13 cellular contexts compared by ENCODE assay signal in the genomic region with DNA sequence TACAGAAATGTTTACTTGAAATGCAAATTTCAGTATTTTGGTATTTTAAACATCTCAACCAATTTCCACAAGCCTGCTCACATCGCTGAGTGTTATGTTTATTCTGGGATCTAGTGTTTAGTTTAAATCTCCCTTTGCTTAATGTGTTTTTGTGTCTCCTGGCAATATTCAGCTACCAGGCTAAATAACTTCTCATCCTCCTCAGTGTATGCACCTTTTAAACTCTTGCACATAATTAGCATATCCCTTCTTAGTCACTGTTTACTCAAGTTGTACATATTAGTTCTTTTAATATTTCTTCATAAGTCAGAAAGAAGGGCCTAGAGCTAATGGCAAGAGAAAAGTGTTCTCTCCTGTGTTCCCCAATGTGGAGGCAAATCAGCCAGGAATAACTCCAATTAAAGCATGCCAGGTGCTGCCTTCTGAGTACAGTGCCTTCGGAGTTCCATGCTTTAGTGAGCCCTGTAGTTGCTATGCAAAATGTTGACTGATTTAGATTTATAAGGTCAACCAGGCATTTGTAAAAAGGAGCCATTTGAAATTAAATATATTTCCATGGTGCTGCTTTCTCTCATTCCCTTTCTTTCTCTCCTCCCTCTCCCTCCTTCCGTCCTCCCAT.
"Had no signal": no experiment of that assay in that cellular context is flagged by ENCODE, and none has a peak within 500 bp of the region (broad histone marks: within the 10 kb centered on the region; RNA-seq: fewer than 3 reads in every experiment).

No MANE protein-coding gene starts in this region.

- DNase-seq: activated CD4-positive, alpha-beta T cell treated with anti-CD3 and anti-CD28 coated beads for 48 hours; activated CD8-positive, alpha-beta T cell treated with anti-CD3 and anti-CD28 coated beads, Interleukin-2, amount 10 ng/mL, durations not matched to agents 7 days and 5 days; activated naive CD4-positive, alpha-beta T cell treated with anti-CD3 and anti-CD28 coated beads for 36 hours; body of pancreas; esophagus squamous epithelium; nephron progenitor cell; stimulated activated CD4-positive, alpha-beta T cell treated with anti-CD3 and anti-CD28 coated beads, Interleukin-2, amount 100 ng/mL, for 48 hours; stimulated activated CD8-positive, alpha-beta memory T cell treated with anti-CD3 and anti-CD28 coated beads, Interleukin-4, amount 100 ng/mL, for 48 hours; stimulated activated naive CD8-positive, alpha-beta T cell treated with anti-CD3 and anti-CD28 coated beads, Interleukin-15, amount 100 ng/mL, for 72 hours; T-helper 1 cell had no signal

- H3K4me1 ChIP-seq: body of pancreas, esophagus squamous epithelium had no signal

- H3K27me3 ChIP-seq: body of pancreas, dorsolateral prefrontal cortex had no signal

- H3K9me3 ChIP-seq: body of pancreas, esophagus squamous epithelium, thoracic aorta had no signal

- H3K27ac Mint-ChIP-seq: activated CD8-positive, alpha-beta T cell treated with anti-CD3 and anti-CD28 coated beads, Interleukin-2, amount 10 ng/mL, durations not matched to agents 7 days and 5 days; activated naive CD4-positive, alpha-beta T cell treated with anti-CD3 and anti-CD28 coated beads for 36 hours; nephron progenitor cell had no signal

- H3K36me3 ChIP-seq: esophagus squamous epithelium, thoracic aorta had no signal

- H3K27ac ChIP-seq: body of pancreas, dorsolateral prefrontal cortex, esophagus squamous epithelium, thoracic aorta had no signal

- H3K4me3 Mint-ChIP-seq: activated CD8-positive, alpha-beta T cell treated with anti-CD3 and anti-CD28 coated beads, Interleukin-2, amount 10 ng/mL, durations not matched to agents 7 days and 5 days; activated naive CD4-positive, alpha-beta T cell treated with anti-CD3 and anti-CD28 coated beads for 36 hours; nephron progenitor cell; stimulated activated naive CD8-positive, alpha-beta T cell treated with anti-CD3 and anti-CD28 coated beads, Interleukin-15, amount 100 ng/mL, for 72 hours had no signal

- ATAC-seq: activated CD8-positive, alpha-beta T cell treated with anti-CD3 and anti-CD28 coated beads, Interleukin-2, amount 10 ng/mL, durations not matched to agents 7 days and 5 days; body of pancreas; stimulated activated naive CD8-positive, alpha-beta T cell treated with anti-CD3 and anti-CD28 coated beads, Interleukin-15, amount 100 ng/mL, for 72 hours had no signal

- H3K4me3 ChIP-seq: body of pancreas, dorsolateral prefrontal cortex, esophagus squamous epithelium, thoracic aorta had no signal

- H3K4me1 Mint-ChIP-seq: stimulated activated naive CD8-positive, alpha-beta T cell treated with anti-CD3 and anti-CD28 coated beads, Interleukin-15, amount 100 ng/mL, for 72 hours had no signal

- FAIRE-seq: frontal cortex had no signal

- H3K9me3 Mint-ChIP-seq: activated naive CD4-positive, alpha-beta T cell treated with anti-CD3 and anti-CD28 coated beads for 36 hours; nephron progenitor cell; stimulated activated naive CD8-positive, alpha-beta T cell treated with anti-CD3 and anti-CD28 coated beads, Interleukin-15, amount 100 ng/mL, for 72 hours had no signal
